ENCODE assay signal across 2 cellular contexts in genomic region chr11:44356351-44356750, GRCh38.
TF ChIP-seq lines count a peak whose summit lies in the region.

No MANE protein-coding gene starts in this region.

TF ChIP-seq in SK-N-SH, 30 proteins besides CTCF, POLR2A, EP300 and RAD21 (continued from another document):
- TF ChIP-seq REST (IDR thresholded peaks at IDR 0.05; ENCODE audit: low read depth, low read length), result no peak
- no peak for TF ChIP-seq FOXM1 (IDR thresholded peaks at IDR 0.05; ENCODE audit: low read depth)
- no peak for TF ChIP-seq PBX3 (IDR thresholded peaks at IDR 0.05)
- TF ChIP-seq MAX (IDR thresholded peaks at IDR 0.05; ENCODE audit: low read depth), result no peak

TF ChIP-seq in SK-N-SH treated with all-trans-retinoic acid at 6 μM for 48 hours, 23 proteins besides CTCF, POLR2A, EP300 and RAD21 (continued from another document):
- no peak for TF ChIP-seq TOX (CRISPR knock-in tag; IDR thresholded peaks at IDR 0.05; ENCODE audit: borderline replicate concordance)
- TF ChIP-seq TSHZ2 (CRISPR knock-in tag; IDR thresholded peaks at IDR 0.05), result no peak
- no peak for TF ChIP-seq SNAI2 (CRISPR knock-in tag; IDR thresholded peaks at IDR 0.05)
- no peak for TF ChIP-seq CSRNP3 (CRISPR knock-in tag; IDR thresholded peaks at IDR 0.05)
